16 cellular contexts compared by ENCODE assay signal in genomic region chr6:118930680-118931079, GRCh38.
"Had no signal": no experiment of that assay in that cellular context is flagged by ENCODE, and none has a peak within 500 bp of the region (broad histone marks: within the 10 kb centered on the region; RNA-seq: fewer than 3 reads in every experiment).

No MANE protein-coding gene starts in this region.

- H3K27ac ChIP-seq: ascending aorta, cardiac muscle cell, VCaP had no signal

- H3K27me3 ChIP-seq: ascending aorta, cardiac muscle cell had no signal

- H3K9me3 Mint-ChIP-seq: activated naive CD8-positive, alpha-beta T cell treated with anti-CD3 and anti-CD28 coated beads, Interleukin-2, amount 10 ng/mL, durations not matched to agents 7 days and 5 days; nephron; stimulated activated naive CD8-positive, alpha-beta T cell treated with anti-CD3 and anti-CD28 coated beads, Interleukin-15, amount 100 ng/mL, for 72 hours; type B pancreatic cell had no signal

- H3K4me3 Mint-ChIP-seq: activated naive CD8-positive, alpha-beta T cell treated with anti-CD3 and anti-CD28 coated beads, Interleukin-2, amount 10 ng/mL, durations not matched to agents 7 days and 5 days; nephron; stimulated activated naive CD8-positive, alpha-beta T cell treated with anti-CD3 and anti-CD28 coated beads, Interleukin-15, amount 100 ng/mL, for 72 hours; type B pancreatic cell had no signal

- H3K27me3 Mint-ChIP-seq: activated naive CD8-positive, alpha-beta T cell treated with anti-CD3 and anti-CD28 coated beads, Interleukin-2, amount 10 ng/mL, durations not matched to agents 7 days and 5 days; stimulated activated naive CD8-positive, alpha-beta T cell treated with anti-CD3 and anti-CD28 coated beads, Interleukin-15, amount 100 ng/mL, for 72 hours; type B pancreatic cell had no signal

- ATAC-seq: esophagus mucosa; right cardiac atrium; stimulated activated naive CD8-positive, alpha-beta T cell treated with anti-CD3 and anti-CD28 coated beads, Interleukin-15, amount 100 ng/mL, for 72 hours had no signal

- H3K9me3 ChIP-seq: ascending aorta had no signal

- DNase-seq: activated CD4-positive, alpha-beta T cell treated with anti-CD3 and anti-CD28 coated beads for 1 hour; activated CD4-positive, alpha-beta T cell treated with anti-CD3 and anti-CD28 coated beads, Interleukin-2, amount 50 U/mL, for 4 hours; activated naive CD4-positive, alpha-beta T cell; activated naive CD8-positive, alpha-beta T cell treated with anti-CD3 and anti-CD28 coated beads, Interleukin-2, amount 10 ng/mL, durations not matched to agents 7 days and 5 days; activated T-cell treated with anti-CD3 and anti-CD28 coated beads for 4 hours; foreskin melanocyte; head of caudate nucleus; nucleus accumbens; right cardiac atrium; stimulated activated naive CD8-positive, alpha-beta T cell treated with anti-CD3 and anti-CD28 coated beads, Interleukin-15, amount 100 ng/mL, for 72 hours had no signal

- H3K4me3 ChIP-seq: ascending aorta, cardiac muscle cell had no signal

- H3K27ac Mint-ChIP-seq: activated naive CD8-positive, alpha-beta T cell treated with anti-CD3 and anti-CD28 coated beads, Interleukin-2, amount 10 ng/mL, durations not matched to agents 7 days and 5 days; nephron; stimulated activated naive CD8-positive, alpha-beta T cell treated with anti-CD3 and anti-CD28 coated beads, Interleukin-15, amount 100 ng/mL, for 72 hours; type B pancreatic cell had no signal
